8 cellular contexts compared by ENCODE assay signal in genomic region chr9:115015018-115015635, GRCh38.
A peak's percentile ranks its signal among the peaks of the same experiment; 100 is the strongest.
DNase-seq lines count a peak whose midpoint lies in the region; ATAC-seq and TF ChIP-seq lines count a peak whose summit lies in the region.

No MANE protein-coding gene starts in this region.

- H3K27me3 ChIP-seq in fibroblast of lung (ENCODE audit: control insufficient read depth, insufficient read depth, low read length) (no peaks in the 10 kb centered on the region), psoas muscle (ENCODE audit: insufficient read depth in 3 of 3, low read length in 2 of 3) (peaks cover 0 to 5% (median 0%) of the 10 kb centered on the region in 3 donors)

- H3K4me1 ChIP-seq in fibroblast of lung (ENCODE audit: control insufficient read depth, extremely low read depth, insufficient read depth, low read length) (peaks cover 10% of the 10 kb centered on the region), psoas muscle (no peaks in the 10 kb centered on the region)

- H3K4me2 ChIP-seq in fibroblast of lung (ENCODE audit: extremely low read depth, insufficient read depth, low read length): no peak overlapping the region

- H2AFZ ChIP-seq in fibroblast of lung (ENCODE audit: low read length): no peak overlapping the region

- H3K9ac ChIP-seq in fibroblast of lung (ENCODE audit: insufficient read depth, low read length): no peak overlapping the region

- H3K36me3 ChIP-seq in fibroblast of lung (ENCODE audit: control insufficient read depth, insufficient read depth, low read length) (no peaks in the 10 kb centered on the region), psoas muscle (ENCODE audit: insufficient read depth in 1 of 2, low read depth in 1 of 2) (no peaks in the 10 kb centered on the region)

- no peak for TF ChIP-seq POLR2A in GM18505 (IDR thresholded peaks at IDR 0.05; ENCODE audit: borderline replicate concordance, extremely low read depth, insufficient read depth, insufficient read length)

- H3K27ac ChIP-seq in fibroblast of lung (ENCODE audit: insufficient read depth, low read length) (no peak overlapping the region), psoas muscle (no peak overlapping the region)

- H3K79me2 ChIP-seq in fibroblast of lung (ENCODE audit: control insufficient read depth, insufficient read depth, low read length): no peaks in the 10 kb centered on the region

- DNase-seq in Right ventricle myocardium superior (no peak), cardiac septum (ENCODE audit: low spot score) (no peak), OCI-M1 (lab: John Stamatoyannopoulos, UW) (peak; percentile 6), fibroblast of lung (ENCODE audit: low read depth in 2 of 2) (peak; percentile 47 to 65), psoas muscle (no peak), mucosa of gallbladder (ENCODE audit: low spot score) (no peak)

- no peaks in the 10 kb centered on the region for H4K20me1 ChIP-seq in fibroblast of lung (ENCODE audit: control insufficient read depth, extremely low read depth, insufficient read depth, low read length)

- H3K4me3 ChIP-seq in fibroblast of lung (replicated peaks in 1 of 4; ENCODE audit: control extremely low read depth in 1 of 4, insufficient read depth in 1 of 4, low read depth in 3 of 4, low read length in 4 of 4) (no peak overlapping the region), psoas muscle (no peak overlapping the region)

- 65 to 69% (median 66%) methylated on average over 4 of the region's 4 CpGs for WGBS in psoas muscle, 3 donors

- H3K9me3 ChIP-seq in fibroblast of lung (ENCODE audit: control insufficient read depth, insufficient read depth, low read depth, low read length) (no peaks in the 10 kb centered on the region), psoas muscle (no peaks in the 10 kb centered on the region)

- intact Hi-C loops in Right ventricle myocardium superior (cut with DNase I) (loop anchor here (2.0 to 10.0 kb wide), 2 partner anchors 100 to 276 kb away; no protein-coding TSS in a partner anchor), cardiac septum (cut with DNase I) (loop anchor here (5.0 kb wide), 1 partner anchor 608 kb away; no protein-coding TSS in a partner anchor), psoas muscle (cut with DNase I) (loop anchor here (2.0 to 10.0 kb wide), 4 partner anchors 276 to 608 kb away; partner anchors contain the start of gene TEX48 (in 1 of the 2))

- TF ChIP-seq CTCF in fibroblast of lung (conservative IDR thresholded peaks at IDR 0.05 in 1 of 2, IDR thresholded peaks at IDR 0.05 in 1 of 2; ENCODE audit: low read depth in 1 of 2, low read length in 2 of 2) (peak; percentile 62 to 70), psoas muscle (IDR thresholded peaks at IDR 0.05) (peak; percentile 38)

- ATAC-seq in Right ventricle myocardium superior (ENCODE audit: poor library complexity) (peak; percentile 72), psoas muscle (no peak), GM18505 (IDR thresholded peaks at IDR 0.05; ENCODE audit: unreplicated experiment) (no peak), HG02973 (IDR thresholded peaks at IDR 0.05; ENCODE audit: unreplicated experiment) (no peak)

Comparison
In these comparisons a context has a peak if more than half of its experiments do, and no peak if none do; other contexts are left out.
1. DNase-seq: peak in OCI-M1 (single experiment) and fibroblast of lung (2 of 2); none in Right ventricle myocardium superior (single experiment), cardiac septum (single experiment), psoas muscle (0 of 2) and mucosa of gallbladder (single experiment).